ENCODE assay signal across 1 cellular context in genomic region chr3:33943277-33943676, GRCh38.
TF ChIP-seq lines count a peak whose summit lies in the region.

No MANE protein-coding gene starts in this region.

TF ChIP-seq in K562, 482 proteins besides CTCF, POLR2A, EP300 and RAD21 (continued from another document):
- TF ChIP-seq HNRNPK (IDR thresholded peaks at IDR 0.05; ENCODE audit: low read depth, low read length, poor library complexity, severe bottlenecking) (no peak), C11orf30 (IDR thresholded peaks at IDR 0.05; ENCODE audit: low read depth) (peak; percentile 83), ZNF316 (IDR thresholded peaks at IDR 0.05) (peak; percentile 91)
